In genomic region chr5:173740400-173740799, GRCh38 we compare ENCODE assay signal across 25 cellular contexts.
"Had no signal": no experiment of that assay in that cellular context is flagged by ENCODE, and none has a peak within 500 bp of the region (broad histone marks: within the 10 kb centered on the region; RNA-seq: fewer than 3 reads in every experiment).

No MANE protein-coding gene starts in this region.

- H3K27ac ChIP-seq: PC-9, Peyer's patch, SJSA1, SK-N-MC had no signal

- H3K36me3 ChIP-seq: Peyer's patch, SJSA1 had no signal

- H3K9me3 ChIP-seq: Peyer's patch, SJSA1 had no signal

- H3K27me3 ChIP-seq: Peyer's patch, SJSA1 had no signal

- H2AFZ ChIP-seq: PC-9 had no signal

- H3K27me3 Mint-ChIP-seq: IgD-negative memory B cell had no signal

- H3K9me3 Mint-ChIP-seq: IgD-negative memory B cell had no signal

- H3K4me2 ChIP-seq: PC-9 had no signal

- DNase-seq: KBM-7, MV-4-11, NCI-H1048, NCI-H1105, NCI-H1417, NCI-H1436 treated with DMSO at 0.1 percent for 48 hours, NCI-H1694, NCI-H187 treated with DMSO at 0.1 percent for 48 hours, NCI-H2029 treated with DMSO at 0.1 percent for 48 hours, NCI-H2107, NCI-H2171, NCI-H226, NCI-H446, NCI-H510A, NCI-H524 treated with DMSO at 0.1 percent for 48 hours, NCI-H69, NCI-H774, OCI-M1, PC-9, Right ventricle myocardium superior, SIG-M5 had no signal

- H3K4me3 ChIP-seq: PC-9, Peyer's patch, SJSA1, SK-N-MC had no signal
